Comparison of ENCODE assay signal across 8 cellular contexts in genomic region chr15:77107531-77108355, GRCh38. TPM values are rescaled to one million over a fixed set of nuclear protein-coding genes. Genes with fewer than 3 reads are reported as not detected.
DNase-seq lines count a peak whose midpoint lies in the region; ATAC-seq and TF ChIP-seq lines count a peak whose summit lies in the region.

No MANE protein-coding gene starts in this region.

- no peak overlapping the region for H3K27ac ChIP-seq in A673 (ENCODE audit: low read depth, low read length, poor library complexity, severe bottlenecking)
- peak overlapping the region in 2 of 4 donors; percentile 18 to 29 for H3K27ac ChIP-seq in esophagus squamous epithelium

- WGBS in esophagus squamous epithelium, 2 donors = 64% methylated on average over 6 to 8 of the region's 9 CpGs

- H3K36me3 ChIP-seq in A673 (ENCODE audit: insufficient read depth, low read length, poor library complexity, severe bottlenecking) (no peaks in the 10 kb centered on the region), esophagus squamous epithelium (peaks cover 0 to 4% (median 0%) of the 10 kb centered on the region in 3 donors)

- H3K4me3 Mint-ChIP-seq in activated CD4-positive, alpha-beta memory T cell treated with anti-CD3 and anti-CD28 coated beads, Interleukin-2, amount 10 ng/mL, durations not matched to agents 7 days and 5 days = no peak overlapping the region
- H3K4me3 Mint-ChIP-seq in nephron progenitor cell = peak overlapping the region; percentile 55

- H3K9me3 Mint-ChIP-seq in activated CD4-positive, alpha-beta memory T cell treated with anti-CD3 and anti-CD28 coated beads, Interleukin-2, amount 10 ng/mL, durations not matched to agents 7 days and 5 days = no peaks in the 10 kb centered on the region
- H3K9me3 Mint-ChIP-seq in nephron progenitor cell = no peaks in the 10 kb centered on the region

- H3K4me3 ChIP-seq in A673 (ENCODE audit: low read depth, low read length, poor library complexity, severe bottlenecking) = no peak overlapping the region
- no peak overlapping the region for H3K4me3 ChIP-seq in esophagus squamous epithelium

- H3K36me3 Mint-ChIP-seq in activated CD4-positive, alpha-beta memory T cell treated with anti-CD3 and anti-CD28 coated beads, Interleukin-2, amount 10 ng/mL, durations not matched to agents 7 days and 5 days (ENCODE audit: low read depth) = no peaks in the 10 kb centered on the region
- H3K36me3 Mint-ChIP-seq in nephron progenitor cell (ENCODE audit: low read depth) = no peaks in the 10 kb centered on the region

- intact Hi-C loops in A673 (cut with micrococcal nuclease; ENCODE audit: unreplicated experiment) = no loop called here
- intact Hi-C loops in esophagus squamous epithelium (cut with DNase I) = loop anchor here (5.0 kb wide), 1 partner anchor 435 kb away; no protein-coding TSS in a partner anchor

- ATAC-seq in HG02981 (IDR thresholded peaks at IDR 0.05; ENCODE audit: unreplicated experiment) = no peak
- ATAC-seq in HG03095 (IDR thresholded peaks at IDR 0.05; ENCODE audit: unreplicated experiment) = no peak

- H3K27me3 Mint-ChIP-seq in activated CD4-positive, alpha-beta memory T cell treated with anti-CD3 and anti-CD28 coated beads, Interleukin-2, amount 10 ng/mL, durations not matched to agents 7 days and 5 days = no peaks in the 10 kb centered on the region
- H3K27me3 Mint-ChIP-seq in nephron progenitor cell (ENCODE audit: low read depth, poor library complexity) = peaks cover 9% of the 10 kb centered on the region

- H3K9me3 ChIP-seq in A673 (ENCODE audit: low read depth, low read length, poor library complexity, severe bottlenecking) (no peaks in the 10 kb centered on the region), esophagus squamous epithelium (no peaks in the 10 kb centered on the region)

- no TSS peak for BruUV-seq in A673 (replicated peaks; lab: Mats Ljungman, UMichigan)

- no peak for TF ChIP-seq POLR2A in esophagus squamous epithelium (IDR thresholded peaks at IDR 0.05)

- H3K4me1 Mint-ChIP-seq in activated CD4-positive, alpha-beta memory T cell treated with anti-CD3 and anti-CD28 coated beads, Interleukin-2, amount 10 ng/mL, durations not matched to agents 7 days and 5 days = no peaks in the 10 kb centered on the region
- H3K4me1 Mint-ChIP-seq in nephron progenitor cell = peaks cover 46% of the 10 kb centered on the region

- H3K4me1 ChIP-seq in A673 (ENCODE audit: insufficient read depth, low read length, poor library complexity, severe bottlenecking) (peaks cover 9% of the 10 kb centered on the region), esophagus squamous epithelium (peaks cover 0 to 19% (median 4%) of the 10 kb centered on the region in 3 donors)

- H3K27me3 ChIP-seq in A673 (replicated peaks; ENCODE audit: insufficient read depth, low read depth, low read length, poor library complexity) = no peaks in the 10 kb centered on the region
- H3K27me3 ChIP-seq in esophagus squamous epithelium = no peaks in the 10 kb centered on the region

- H3K27ac Mint-ChIP-seq in activated CD4-positive, alpha-beta memory T cell treated with anti-CD3 and anti-CD28 coated beads, Interleukin-2, amount 10 ng/mL, durations not matched to agents 7 days and 5 days = no peak overlapping the region
- H3K27ac Mint-ChIP-seq in nephron progenitor cell = peak overlapping the region; percentile 48

- CTCF ChIA-PET in A673 (lab: Charles Lee) = interaction anchor here (2.4 kb wide), 1 partner anchor 435 kb away, joined by 12 read pairs; no protein-coding TSS in a partner anchor
- CTCF ChIA-PET in activated CD4-positive, alpha-beta memory T cell treated with anti-CD3 and anti-CD28 coated beads, Interleukin-2, amount 10 ng/mL, durations not matched to agents 7 days and 5 days (lab: Charles Lee) = interaction anchor here (0.7 to 4.4 kb wide), 6 partner anchors 9 to 435 kb away, joined by 3 to 30 read pairs (median 3); no protein-coding TSS in a partner anchor

- TF ChIP-seq CTCF in A673 (conservative IDR thresholded peaks at IDR 0.05; ENCODE audit: low read depth, low read length) (peak; percentile 83), GM12873 (IDR thresholded peaks at IDR 0.05; ENCODE audit: insufficient read depth, low read depth, low read length, missing control alignments) (peak; percentile 76), esophagus squamous epithelium (IDR thresholded peaks at IDR 0.05) (peak in 5 of 6 experiments; percentile 34 to 60 (median 53)), nephron progenitor cell (IDR thresholded peaks at IDR 0.05) (peak; percentile 60)

- POLR2A ChIA-PET in A673 (lab: Charles Lee; ENCODE audit: low non-redundant PET) = no interaction called here
- POLR2A ChIA-PET in activated CD4-positive, alpha-beta memory T cell treated with anti-CD3 and anti-CD28 coated beads, Interleukin-2, amount 10 ng/mL, durations not matched to agents 7 days and 5 days (lab: Charles Lee) = interaction anchor here (1.1 kb wide), 1 partner anchor 73 kb away, joined by 3 read pairs; no protein-coding TSS in a partner anchor

- DNase-seq in A673 (ENCODE audit: low spot score) (peak; percentile 81), NCI-H2171 treated with DMSO at 0.1 percent for 48 hours (lab: John Stamatoyannopoulos, UW) (peak; percentile 62), esophagus squamous epithelium (lab: John Stamatoyannopoulos, UW) (no peak), nephron progenitor cell (peak; percentile 67)
- peak; percentile 56 for DNase-seq in activated CD4-positive, alpha-beta memory T cell treated with anti-CD3 and anti-CD28 coated beads, Interleukin-2, amount 10 ng/mL, durations not matched to agents 7 days and 5 days

RNA-seq across cellular contexts. Expression of gene TSPAN3, which starts 36.8 kb away (rescaled TPM):
- total RNA-seq in A673 (2021) = 219 and 224 TPM in 2 replicates
- 10 to 100 TPM; 12.4 to 13.9 TPM for total RNA-seq in activated CD4-positive, alpha-beta memory T cell treated with anti-CD3 and anti-CD28 coated beads, Interleukin-2, amount 10 ng/mL, durations not matched to agents 7 days and 5 days
- 100 to 1,000 TPM in 1 of 4 donors, 10 to 100 TPM in 3; 77.3 to 114 (median 87.0) TPM for total RNA-seq in esophagus squamous epithelium

Comparison
In these comparisons a context has a peak if more than half of its experiments do, and no peak if none do; other contexts are left out.
1. RNA of gene TSPAN3, which starts 36.8 kb away (total RNA-seq): 219 to 224 TPM in A673 and 77.3 to 114 TPM in esophagus squamous epithelium; 12.4 to 13.9 TPM in activated CD4-positive, alpha-beta memory T cell treated with anti-CD3 and anti-CD28 coated beads, Interleukin-2, amount 10 ng/mL, durations not matched to agents 7 days and 5 days; every median in the first group is over 4 times any median in the second.
2. Peak in every context shown above with its lines, with median percentiles within 50 percentile points of each other: CTCF ChIP-seq.